ENCODE assay signal across 8 cellular contexts in genomic region chr15:76973362-76973743, GRCh38. TPM values are rescaled to one million over a fixed set of nuclear protein-coding genes. Genes with fewer than 3 reads are reported as not detected.
DNase-seq lines count a peak whose midpoint lies in the region; ATAC-seq, FAIRE-seq and TF ChIP-seq lines count a peak whose summit lies in the region.

No MANE protein-coding gene starts in this region.

- peak; percentile 46 to 70 for ATAC-seq in activated CD4-positive, CD25-positive, alpha-beta regulatory T cell treated with anti-CD3 and anti-CD28 coated beads, Interleukin-2, amount 50 U/mL, for 24 hours
- ATAC-seq in mucosa of descending colon (no peak), upper lobe of right lung (peak; percentile 75), GM18502 (IDR thresholded peaks at IDR 0.05; ENCODE audit: poor library complexity, unreplicated experiment) (no peak), GM18517 (IDR thresholded peaks at IDR 0.05; ENCODE audit: unreplicated experiment) (no peak)

- H3K27ac ChIP-seq in coronary artery (peak overlapping the region in 1 of 2 donors; percentile 52), upper lobe of right lung (no peak overlapping the region)

- no peak for FAIRE-seq in HTR-8/SVneo (lab: Jason Lieb, UNC)

- no peak overlapping the region for H3K4me3 ChIP-seq in coronary artery
- H3K4me3 ChIP-seq in mucosa of descending colon: no peak overlapping the region
- H3K4me3 ChIP-seq in upper lobe of right lung: no peak overlapping the region

- H3K36me3 ChIP-seq in mucosa of descending colon (ENCODE audit: low read depth) (no peaks in the 10 kb centered on the region), upper lobe of right lung (no peaks in the 10 kb centered on the region)

- DNase-seq in AML-193 (lab: John Stamatoyannopoulos, UW) (peak; percentile 37 to 52), HTR-8/SVneo (ENCODE audit: insufficient read length, low spot score) (peak; percentile 37), coronary artery (ENCODE audit: low spot score) (no peak), mucosa of descending colon (peak in 1 of 3 donors; percentile 43), upper lobe of right lung (no peak)

- intact Hi-C loops in mucosa of descending colon (cut with DNase I, micrococcal nuclease) (no loop called here), upper lobe of right lung (cut with DNase I) (no loop called here)

- H3K4me1 ChIP-seq in mucosa of descending colon (ENCODE audit: low read depth): no peaks in the 10 kb centered on the region
- no peaks in the 10 kb centered on the region for H3K4me1 ChIP-seq in upper lobe of right lung

- H3K27me3 ChIP-seq in upper lobe of right lung: no peaks in the 10 kb centered on the region

- TF ChIP-seq CTCF in coronary artery (IDR thresholded peaks at IDR 0.05) (peak; percentile 30), mucosa of descending colon (IDR thresholded peaks at IDR 0.05) (peak; percentile 14), upper lobe of right lung (IDR thresholded peaks at IDR 0.05) (peak; percentile 48)

- H3K9me3 ChIP-seq in mucosa of descending colon: no peaks in the 10 kb centered on the region
- H3K9me3 ChIP-seq in upper lobe of right lung: no peaks in the 10 kb centered on the region

RNA-seq across cellular contexts. Expression of gene PSTPIP1, which starts 21.6 kb away (rescaled TPM):
- total RNA-seq in mucosa of descending colon: 1 to 10 TPM; 4.4 to 8.2 (median 6.3) TPM
- total RNA-seq in upper lobe of right lung: 16.0 TPM

RNA-seq across cellular contexts. Expression of gene RCN2, which starts 41.8 kb away (rescaled TPM):
- total RNA-seq in mucosa of descending colon (10 to 100 TPM; 25.0 to 33.2 (median 31.9) TPM), upper lobe of right lung (39.4 TPM)

Comparison
In these comparisons a context has a peak if more than half of its experiments do, and no peak if none do; other contexts are left out.
1. DNase-seq: peak in AML-193 (2 of 2) and HTR-8/SVneo (single experiment); none in coronary artery (single experiment) and upper lobe of right lung (single experiment).
2. ATAC-seq: peak in activated CD4-positive, CD25-positive, alpha-beta regulatory T cell treated with anti-CD3 and anti-CD28 coated beads, Interleukin-2, amount 50 U/mL, for 24 hours (2 of 2) and upper lobe of right lung (single experiment); none in mucosa of descending colon (single experiment), GM18502 (single experiment) and GM18517 (single experiment).
3. Peak in every context shown above with its lines, with median percentiles within 50 percentile points of each other: CTCF ChIP-seq.